In the genomic region with DNA sequence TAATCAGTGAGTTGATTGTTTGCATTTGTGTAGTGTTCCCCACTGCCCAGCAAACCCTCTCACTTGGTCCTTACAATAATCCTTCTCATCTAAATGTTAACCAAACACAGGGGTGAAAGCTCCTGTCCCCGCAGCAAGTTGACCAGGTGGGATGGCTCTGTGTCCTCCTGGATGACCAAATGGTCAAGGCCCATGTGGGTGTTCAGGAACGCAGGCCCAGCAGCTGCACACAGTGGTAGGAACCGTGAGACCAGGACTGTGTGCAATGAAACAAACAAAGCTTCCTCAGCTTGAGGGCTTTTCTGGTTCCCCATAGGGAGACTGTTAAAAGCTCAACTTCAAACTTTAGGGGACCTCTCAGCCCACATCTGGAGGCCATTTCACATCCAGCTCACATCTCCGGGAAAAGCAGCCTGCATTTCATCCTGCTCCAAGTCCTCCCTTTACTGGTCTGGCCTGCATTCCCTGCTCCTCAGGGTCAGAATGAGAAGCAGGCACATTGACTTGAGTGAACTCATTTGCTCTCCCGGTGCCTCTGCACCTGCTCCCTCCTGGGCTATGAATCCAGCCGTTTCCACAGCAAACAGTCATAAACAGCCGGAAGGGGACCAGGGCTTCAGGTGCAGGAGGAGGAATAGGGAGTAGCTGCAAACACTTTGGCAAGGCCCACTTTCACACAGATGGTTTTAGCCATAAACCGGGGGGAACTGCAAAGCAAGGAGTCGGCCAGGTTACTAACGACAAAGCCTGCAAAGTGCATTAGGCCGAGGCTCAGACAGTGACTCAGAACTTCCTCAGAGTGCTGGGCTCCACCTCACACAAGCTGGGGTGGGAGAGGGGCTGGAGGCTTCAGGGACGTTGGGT, we compare ENCODE assay signal across 12 cellular contexts.
DNase-seq lines count a peak whose midpoint lies in the region; ATAC-seq and TF ChIP-seq lines count a peak whose summit lies in the region.
"Had no signal": no experiment of that assay in that cellular context is flagged by ENCODE, and none has a peak within 500 bp of the region (broad histone marks: within the 10 kb centered on the region; RNA-seq: fewer than 3 reads in every experiment).

No MANE protein-coding gene starts in this region.

- H3K9me1 ChIP-seq in IMR-90 (ENCODE audit: insufficient read depth, low read length) = peaks cover 23% of the 10 kb centered on the region

- H3K18ac ChIP-seq in IMR-90 (ENCODE audit: low read depth, low read length) = peak overlapping the region; percentile 68; the same call in 1 of the 2 replicates

- no peak for ATAC-seq in IMR-90 (ENCODE audit: low read depth)
- no peak for ATAC-seq in GM18520 (IDR thresholded peaks at IDR 0.05; ENCODE audit: unreplicated experiment)

- BruUV-seq in IMR-90 (replicated peaks; lab: Mats Ljungman, UMichigan) = no TSS peak

- H3K9ac ChIP-seq in IMR-90 (ENCODE audit: low read depth, low read length) = no peak overlapping the region
- H3K9ac ChIP-seq: BLaER1 treated with 17β-estradiol and CSF1 and Interleukin-3, amounts not matched to agents 10 nM and 100 nM; KMS-11 had no signal

- H2BK20ac ChIP-seq in IMR-90 (ENCODE audit: low read depth, low read length) = peak overlapping the region; percentile 100

- peaks cover 0 to 16% of the 10 kb centered on the region in 2 experiments; a peak in 3 of 4 replicates for H3K79me1 ChIP-seq in IMR-90 (ENCODE audit: low read depth in 1 of 2, low read length in 2 of 2)

- H3K4me3 ChIP-seq in AG10803 (ENCODE audit: low read length) = no peak overlapping the region
- no peak overlapping the region for H3K4me3 ChIP-seq in IMR-90 (ENCODE audit: insufficient read depth, low read depth, low read length)
- H3K4me3 ChIP-seq: BLaER1 treated with 17β-estradiol and CSF1 and Interleukin-3, amounts not matched to agents 10 nM and 100 nM; tibial nerve had no signal

- H3K9me3 ChIP-seq in IMR-90 (ENCODE audit: control insufficient read depth, insufficient read depth, low read length) = no peaks in the 10 kb centered on the region
- H3K9me3 ChIP-seq: tibial nerve had no signal

- POLR2A ChIA-PET in IMR-90 (lab: Charles Lee; ENCODE audit: unreplicated experiment) = no interaction called here

- CTCF ChIA-PET in IMR-90 (lab: Yijun Ruan, JAX) = no interaction called here

- H3K4me2 ChIP-seq in IMR-90 (ENCODE audit: low read depth, low read length) = no peak overlapping the region
- H3K4me2 ChIP-seq: BLaER1 treated with 17β-estradiol and CSF1 and Interleukin-3, amounts not matched to agents 10 nM and 100 nM; KMS-11 had no signal

- H3K4me1 ChIP-seq in IMR-90 (ENCODE audit: control insufficient read depth, insufficient read depth, low read length) = peaks cover 26% of the 10 kb centered on the region
- H3K4me1 ChIP-seq: tibial nerve had no signal

- H3K4ac ChIP-seq in IMR-90 (ENCODE audit: low read depth, low read length) = peak overlapping the region; percentile 84

- TF ChIP-seq RAD21 in IMR-90 (IDR thresholded peaks at IDR 0.05; ENCODE audit: low read length) = no peak

- H3K56ac ChIP-seq in IMR-90 (ENCODE audit: extremely low read depth, insufficient read depth, low read length) = no peak overlapping the region

- peak overlapping the region; percentile 53 for H2BK5ac ChIP-seq in IMR-90 (ENCODE audit: low read depth, low read length, poor library complexity, severe bottlenecking)

- H3K27me3 ChIP-seq in IMR-90 (ENCODE audit: control insufficient read depth, insufficient read depth, low read length) = no peaks in the 10 kb centered on the region
- H3K27me3 ChIP-seq: BLaER1 treated with 17β-estradiol and CSF1 and Interleukin-3, amounts not matched to agents 10 nM and 100 nM; tibial nerve had no signal

- peak overlapping the region; percentile 25 to 62; a peak in 3 of 4 replicates for H4K8ac ChIP-seq in IMR-90 (ENCODE audit: low read depth in 2 of 2, low read length in 2 of 2)

- TF ChIP-seq CTCF in AG10803 (conservative IDR thresholded peaks at IDR 0.05; ENCODE audit: low read length) (no peak), IMR-90 (conservative IDR thresholded peaks at IDR 0.05; ENCODE audit: low read depth, low read length) (no peak)

- peak overlapping the region; percentile 45 for H3K23ac ChIP-seq in IMR-90 (ENCODE audit: low read depth, low read length)

- peak overlapping the region; percentile 100 for H2BK120ac ChIP-seq in IMR-90 (ENCODE audit: low read depth, low read length)

- in situ Hi-C loops in IMR-90 (cut with MboI; ENCODE audit: low sequenced_read_pairs) = no loop called here

- peak overlapping the region; percentile 61; the same call in 2 of the 3 replicates for H2BK15ac ChIP-seq in IMR-90 (ENCODE audit: low read depth, low read length)

- H2AFZ ChIP-seq in IMR-90 (replicated peaks; ENCODE audit: low read length, poor library complexity) = peak overlapping the region; percentile 79

- no peak for TF ChIP-seq POLR2A in IMR-90 (IDR thresholded peaks at IDR 0.05; ENCODE audit: low read depth, low read length)

- peak overlapping the region; percentile 2 for H2AK9ac ChIP-seq in IMR-90 (replicated peaks; ENCODE audit: low read depth, low read length, poor library complexity)

- DNase-seq in AG10803 (ENCODE audit: low read depth) (peak; percentile 38), IMR-90 (peak; percentile 63), RPMI7951 (ENCODE audit: low read depth) (peak; percentile 49), iris pigment epithelial cell (ENCODE audit: low read depth) (peak; percentile 60), hippocampal formation (lab: John Stamatoyannopoulos, UW) (no peak), NK-92 (lab: John Stamatoyannopoulos, UW; ENCODE audit: unreplicated experiment) (no peak), nucleus accumbens (lab: John Stamatoyannopoulos, UW) (no peak)
- DNase-seq: amniotic stem cell had no signal

- no peaks in the 10 kb centered on the region for H3K36me3 ChIP-seq in IMR-90 (ENCODE audit: control insufficient read depth, insufficient read depth, low read length)
- H3K36me3 ChIP-seq: tibial nerve had no signal

- WGBS in IMR-90 (ENCODE audit: extremely low coverage in 2 of 2, insufficient read length in 1 of 2), 2 experiments = 49% methylated on average over 6 of the region's 12 CpGs; no CpG with 5 or more reads in 1 of the 2 experiments

- intact Hi-C loops in IMR-90 (cut with micrococcal nuclease) = no loop called here

- peak overlapping the region; percentile 75 for H3K14ac ChIP-seq in IMR-90 (replicated peaks; ENCODE audit: low read depth, low read length)

- H2AK5ac ChIP-seq in IMR-90 (ENCODE audit: low read depth, low read length) = peak overlapping the region; percentile 89

- H4K5ac ChIP-seq in IMR-90 (ENCODE audit: low read depth, low read length) = peak overlapping the region; percentile 18

- peak overlapping the region; percentile 60 for H4K91ac ChIP-seq in IMR-90 (ENCODE audit: insufficient read depth, low read depth, low read length)

- no peaks in the 10 kb centered on the region for H4K20me1 ChIP-seq in IMR-90 (ENCODE audit: insufficient read depth, low read length)
- H4K20me1 ChIP-seq: BLaER1 treated with 17β-estradiol and CSF1 and Interleukin-3, amounts not matched to agents 10 nM and 100 nM had no signal

- H3K27ac ChIP-seq in IMR-90 (ENCODE audit: insufficient read depth, low read length) = no peak overlapping the region; the same call in 1 of the 2 replicates
- H3K27ac ChIP-seq: BLaER1 treated with 17β-estradiol and CSF1 and Interleukin-3, amounts not matched to agents 10 nM and 100 nM; KMS-11; tibial nerve had no signal

- dilution Hi-C loops in IMR-90 (cut with HindIII; ENCODE audit: low sequenced_read_pairs, unreplicated experiment) = no loop called here

TF ChIP-seq in IMR-90, 13 proteins besides CTCF, POLR2A, EP300 and RAD21:
- TF ChIP-seq RCOR1 (IDR thresholded peaks at IDR 0.05; ENCODE audit: insufficient replicate concordance, low read length) (no peak), FOS (IDR thresholded peaks at IDR 0.05; ENCODE audit: low read depth, low read length) (no peak), MAFK (IDR thresholded peaks at IDR 0.05; ENCODE audit: low read depth, low read length) (no peak), CEBPB (IDR thresholded peaks at IDR 0.05; ENCODE audit: low read depth, low read length) (no peak), BHLHE40 (IDR thresholded peaks at IDR 0.05; ENCODE audit: low read depth, low read length) (no peak), CHD1 (IDR thresholded peaks at IDR 0.05; ENCODE audit: low read depth, low read length) (no peak), RFX5 (IDR thresholded peaks at IDR 0.05; ENCODE audit: low read depth, low read length) (no peak), MXI1 (IDR thresholded peaks at IDR 0.05; ENCODE audit: borderline replicate concordance, low read depth, low read length) (no peak), MAZ (IDR thresholded peaks at IDR 0.05; ENCODE audit: borderline replicate concordance, low read depth, low read length) (no peak), NFE2L2 (IDR thresholded peaks at IDR 0.05; ENCODE audit: low read depth, low read length) (no peak), SMC3 (IDR thresholded peaks at IDR 0.05; ENCODE audit: low read depth, low read length) (no peak), USF2 (IDR thresholded peaks at IDR 0.05; ENCODE audit: low read depth, low read length) (no peak)
- TF ChIP-seq, protein P1, sequence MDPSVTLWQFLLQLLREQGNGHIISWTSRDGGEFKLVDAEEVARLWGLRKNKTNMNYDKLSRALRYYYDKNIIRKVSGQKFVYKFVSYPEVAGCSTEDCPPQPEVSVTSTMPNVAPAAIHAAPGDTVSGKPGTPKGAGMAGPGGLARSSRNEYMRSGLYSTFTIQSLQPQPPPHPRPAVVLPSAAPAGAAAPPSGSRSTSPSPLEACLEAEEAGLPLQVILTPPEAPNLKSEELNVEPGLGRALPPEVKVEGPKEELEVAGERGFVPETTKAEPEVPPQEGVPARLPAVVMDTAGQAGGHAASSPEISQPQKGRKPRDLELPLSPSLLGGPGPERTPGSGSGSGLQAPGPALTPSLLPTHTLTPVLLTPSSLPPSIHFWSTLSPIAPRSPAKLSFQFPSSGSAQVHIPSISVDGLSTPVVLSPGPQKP (IDR thresholded peaks at IDR 0.05; ENCODE audit: borderline replicate concordance, low read depth, low read length) = no peak
TF ChIP-seq in IMR-90: peak in this region for 0.

Comparison
In these comparisons a context has a peak if more than half of its experiments do, and no peak if none do; other contexts are left out.
1. DNase-seq: peak in AG10803 (single experiment), IMR-90 (single experiment), RPMI7951 (single experiment) and iris pigment epithelial cell (single experiment); none in hippocampal formation (0 of 2), NK-92 (single experiment) and nucleus accumbens (0 of 56).